Comparison of ENCODE assay signal across 8 cellular contexts in the genomic region with DNA sequence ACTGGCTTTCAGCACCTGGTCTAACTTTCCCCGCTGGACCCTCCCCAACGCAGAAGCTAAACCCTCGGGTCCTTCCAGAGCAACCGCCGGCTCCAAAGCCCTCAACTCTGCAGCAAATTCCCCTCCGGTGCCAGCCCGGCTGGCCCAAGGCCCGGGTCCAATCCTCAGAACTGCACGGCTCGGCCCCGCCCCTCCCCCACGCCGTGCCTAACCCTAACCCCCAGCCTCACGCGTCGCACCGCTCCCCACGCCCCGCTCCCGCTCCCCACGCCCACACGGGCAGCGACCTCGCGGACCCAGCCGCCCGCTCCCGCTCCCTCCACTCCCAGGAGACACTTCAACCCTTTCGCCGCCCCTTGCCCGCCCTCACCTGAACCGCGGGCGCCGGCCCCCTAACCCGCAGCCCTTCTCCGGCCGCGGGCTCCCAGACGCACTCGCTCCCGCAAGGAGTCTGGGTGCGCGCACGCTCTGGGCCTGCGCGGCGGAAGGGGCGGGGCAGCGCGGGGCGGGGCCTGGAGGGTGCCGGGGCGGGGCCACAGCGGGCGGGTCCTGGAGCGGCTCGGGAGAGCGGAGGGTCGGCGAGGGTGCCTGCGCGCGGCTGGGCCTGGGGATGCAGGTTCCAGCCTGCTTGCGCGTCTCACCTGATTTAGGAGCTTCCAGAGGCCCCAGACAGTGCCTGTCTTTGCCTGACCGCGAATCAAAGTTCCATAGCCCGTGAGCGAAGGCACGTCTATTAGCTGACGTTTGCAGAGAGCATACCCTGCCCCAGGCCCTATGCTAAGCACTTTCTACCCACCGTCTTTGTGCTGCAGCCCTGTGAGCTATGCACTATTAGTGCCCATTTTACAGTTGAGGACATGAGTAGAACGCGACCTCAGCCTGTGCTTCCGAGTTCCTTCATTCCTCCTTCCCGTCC. TPM values are rescaled to one million over a fixed set of nuclear protein-coding genes. Genes with fewer than 3 reads are reported as not detected.
DNase-seq lines count a peak whose midpoint lies in the region; ATAC-seq lines count a peak whose summit lies in the region.

A gene (minus strand): TSS at position 453 of the 916 bp plus-strand sequence. CDS start 2,729 bp downstream, outside the sequence.

- ATAC-seq in GM19351 (IDR thresholded peaks at IDR 0.05; ENCODE audit: unreplicated experiment) (peak; percentile 90), HG03521 (IDR thresholded peaks at IDR 0.05; ENCODE audit: unreplicated experiment) (peak; percentile 97)

- DNase-seq in CD1c-positive myeloid dendritic cell (ENCODE audit: extremely low spot score) (peak; percentile 84), NCI-H82 treated with DMSO at 0.1 percent for 48 hours (lab: John Stamatoyannopoulos, UW; ENCODE audit: unreplicated experiment) (peak; percentile 30), lung microvascular endothelial cell (ENCODE audit: low read depth in 2 of 2) (peak; percentile 76 to 84)
- peak; percentile 60 to 83 for DNase-seq in activated CD8-positive, alpha-beta memory T cell treated with anti-CD3 and anti-CD28 coated beads for 1 hour (ENCODE audit: extremely low read depth in 1 of 2, low read depth in 1 of 2)
- peak; percentile 78 for DNase-seq in effector CD4-positive, alpha-beta T cell
- DNase-seq in stimulated activated CD4-positive, alpha-beta T cell treated with anti-CD3 and anti-CD28 coated beads, TNF-alpha, amount 100 ng/mL, for 48 hours (ENCODE audit: low read depth in 3 of 3): peak; percentile 71 to 87 (median 76)

RNA-seq across cellular contexts. Expression of the gene that starts here (rescaled TPM):
- 10.2 and 13.9 TPM in 2 replicates for total RNA-seq in lung microvascular endothelial cell

Comparison
In these comparisons a context has a peak if more than half of its experiments do, and no peak if none do; other contexts are left out.
1. Peak in every context shown above with its lines: DNase-seq and ATAC-seq.
2. DNase-seq: peak in every context shown above with its lines; median percentile 84 in CD1c-positive myeloid dendritic cell; 80 in lung microvascular endothelial cell; 78 in effector CD4-positive, alpha-beta T cell; 76 in stimulated activated CD4-positive, alpha-beta T cell treated with anti-CD3 and anti-CD28 coated beads, TNF-alpha, amount 100 ng/mL, for 48 hours; 72 in activated CD8-positive, alpha-beta memory T cell treated with anti-CD3 and anti-CD28 coated beads for 1 hour; 30 in NCI-H82 treated with DMSO at 0.1 percent for 48 hours.